In the genomic region with DNA sequence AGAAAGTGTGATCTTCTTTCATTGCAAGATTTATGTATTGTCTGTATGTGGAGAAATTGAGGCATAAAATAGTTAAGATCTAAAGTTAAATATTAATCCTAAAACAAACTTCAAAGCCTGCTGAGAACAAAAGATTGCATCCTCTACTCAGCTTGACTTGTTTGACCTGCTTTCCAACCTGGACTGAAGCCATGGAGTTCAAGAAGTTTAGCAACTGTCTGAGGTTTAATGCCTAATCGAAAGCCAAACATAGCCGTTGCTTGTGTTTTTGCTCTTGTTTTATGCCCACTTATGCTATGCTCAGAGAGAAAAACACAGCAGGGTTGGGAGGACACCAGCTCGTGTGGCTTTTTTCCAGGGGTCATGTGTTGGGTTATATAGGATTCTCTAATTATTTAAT, we compare ENCODE assay signal across 1 cellular context.
TF ChIP-seq lines count a peak whose summit lies in the region.

No MANE protein-coding gene starts in this region.

TF ChIP-seq in WTC11, 78 proteins besides CTCF, POLR2A, EP300 and RAD21 (continued from another document):
- TF ChIP-seq, protein P1, sequence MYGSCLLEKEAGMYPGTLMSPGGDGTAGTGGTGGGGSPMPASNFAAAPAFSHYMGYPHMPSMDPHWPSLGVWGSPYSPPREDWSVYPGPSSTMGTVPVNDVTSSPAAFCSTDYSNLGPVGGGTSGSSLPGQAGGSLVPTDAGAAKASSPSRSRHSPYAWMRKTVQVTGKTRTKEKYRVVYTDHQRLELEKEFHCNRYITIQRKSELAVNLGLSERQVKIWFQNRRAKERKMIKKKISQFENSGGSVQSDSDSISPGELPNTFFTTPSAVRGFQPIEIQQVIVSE (CRISPR knock-in tag; IDR thresholded peaks at IDR 0.05; ENCODE audit: borderline replicate concordance) = no peak
- TF ChIP-seq NFYB (CRISPR knock-in tag; conservative IDR thresholded peaks at IDR 0.05; ENCODE audit: low read depth) (no peak), RORB (CRISPR knock-in tag; IDR thresholded peaks at IDR 0.05) (no peak), GRHL2 (CRISPR knock-in tag; IDR thresholded peaks at IDR 0.05; ENCODE audit: insufficient replicate concordance, severe bottlenecking) (no peak), ZNF232 (CRISPR knock-in tag; IDR thresholded peaks at IDR 0.05) (no peak)
- TF ChIP-seq, protein P2, sequence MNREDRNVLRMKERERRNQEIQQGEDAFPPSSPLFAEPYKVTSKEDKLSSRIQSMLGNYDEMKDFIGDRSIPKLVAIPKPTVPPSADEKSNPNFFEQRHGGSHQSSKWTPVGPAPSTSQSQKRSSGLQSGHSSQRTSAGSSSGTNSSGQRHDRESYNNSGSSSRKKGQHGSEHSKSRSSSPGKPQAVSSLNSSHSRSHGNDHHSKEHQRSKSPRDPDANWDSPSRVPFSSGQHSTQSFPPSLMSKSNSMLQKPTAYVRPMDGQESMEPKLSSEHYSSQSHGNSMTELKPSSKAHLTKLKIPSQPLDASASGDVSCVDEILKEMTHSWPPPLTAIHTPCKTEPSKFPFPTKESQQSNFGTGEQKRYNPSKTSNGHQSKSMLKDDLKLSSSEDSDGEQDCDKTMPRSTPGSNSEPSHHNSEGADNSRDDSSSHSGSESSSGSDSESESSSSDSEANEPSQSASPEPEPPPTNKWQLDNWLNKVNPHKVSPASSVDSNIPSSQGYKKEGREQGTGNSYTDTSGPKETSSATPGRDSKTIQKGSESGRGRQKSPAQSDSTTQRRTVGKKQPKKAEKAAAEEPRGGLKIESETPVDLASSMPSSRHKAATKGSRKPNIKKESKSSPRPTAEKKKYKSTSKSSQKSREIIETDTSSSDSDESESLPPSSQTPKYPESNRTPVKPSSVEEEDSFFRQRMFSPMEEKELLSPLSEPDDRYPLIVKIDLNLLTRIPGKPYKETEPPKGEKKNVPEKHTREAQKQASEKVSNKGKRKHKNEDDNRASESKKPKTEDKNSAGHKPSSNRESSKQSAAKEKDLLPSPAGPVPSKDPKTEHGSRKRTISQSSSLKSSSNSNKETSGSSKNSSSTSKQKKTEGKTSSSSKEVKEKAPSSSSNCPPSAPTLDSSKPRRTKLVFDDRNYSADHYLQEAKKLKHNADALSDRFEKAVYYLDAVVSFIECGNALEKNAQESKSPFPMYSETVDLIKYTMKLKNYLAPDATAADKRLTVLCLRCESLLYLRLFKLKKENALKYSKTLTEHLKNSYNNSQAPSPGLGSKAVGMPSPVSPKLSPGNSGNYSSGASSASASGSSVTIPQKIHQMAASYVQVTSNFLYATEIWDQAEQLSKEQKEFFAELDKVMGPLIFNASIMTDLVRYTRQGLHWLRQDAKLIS (CRISPR knock-in tag; IDR thresholded peaks at IDR 0.05; ENCODE audit: borderline replicate concordance) = no peak
- TF ChIP-seq, protein P3, sequence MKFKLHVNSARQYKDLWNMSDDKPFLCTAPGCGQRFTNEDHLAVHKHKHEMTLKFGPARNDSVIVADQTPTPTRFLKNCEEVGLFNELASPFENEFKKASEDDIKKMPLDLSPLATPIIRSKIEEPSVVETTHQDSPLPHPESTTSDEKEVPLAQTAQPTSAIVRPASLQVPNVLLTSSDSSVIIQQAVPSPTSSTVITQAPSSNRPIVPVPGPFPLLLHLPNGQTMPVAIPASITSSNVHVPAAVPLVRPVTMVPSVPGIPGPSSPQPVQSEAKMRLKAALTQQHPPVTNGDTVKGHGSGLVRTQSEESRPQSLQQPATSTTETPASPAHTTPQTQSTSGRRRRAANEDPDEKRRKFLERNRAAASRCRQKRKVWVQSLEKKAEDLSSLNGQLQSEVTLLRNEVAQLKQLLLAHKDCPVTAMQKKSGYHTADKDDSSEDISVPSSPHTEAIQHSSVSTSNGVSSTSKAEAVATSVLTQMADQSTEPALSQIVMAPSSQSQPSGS (CRISPR knock-in tag; IDR thresholded peaks at IDR 0.05; ENCODE audit: borderline replicate concordance, low read depth) = no peak
- TF ChIP-seq, protein P4, sequence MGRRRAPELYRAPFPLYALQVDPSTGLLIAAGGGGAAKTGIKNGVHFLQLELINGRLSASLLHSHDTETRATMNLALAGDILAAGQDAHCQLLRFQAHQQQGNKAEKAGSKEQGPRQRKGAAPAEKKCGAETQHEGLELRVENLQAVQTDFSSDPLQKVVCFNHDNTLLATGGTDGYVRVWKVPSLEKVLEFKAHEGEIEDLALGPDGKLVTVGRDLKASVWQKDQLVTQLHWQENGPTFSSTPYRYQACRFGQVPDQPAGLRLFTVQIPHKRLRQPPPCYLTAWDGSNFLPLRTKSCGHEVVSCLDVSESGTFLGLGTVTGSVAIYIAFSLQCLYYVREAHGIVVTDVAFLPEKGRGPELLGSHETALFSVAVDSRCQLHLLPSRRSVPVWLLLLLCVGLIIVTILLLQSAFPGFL (CRISPR knock-in tag; IDR thresholded peaks at IDR 0.05; ENCODE audit: borderline replicate concordance) = no peak
- TF ChIP-seq, protein P5, sequence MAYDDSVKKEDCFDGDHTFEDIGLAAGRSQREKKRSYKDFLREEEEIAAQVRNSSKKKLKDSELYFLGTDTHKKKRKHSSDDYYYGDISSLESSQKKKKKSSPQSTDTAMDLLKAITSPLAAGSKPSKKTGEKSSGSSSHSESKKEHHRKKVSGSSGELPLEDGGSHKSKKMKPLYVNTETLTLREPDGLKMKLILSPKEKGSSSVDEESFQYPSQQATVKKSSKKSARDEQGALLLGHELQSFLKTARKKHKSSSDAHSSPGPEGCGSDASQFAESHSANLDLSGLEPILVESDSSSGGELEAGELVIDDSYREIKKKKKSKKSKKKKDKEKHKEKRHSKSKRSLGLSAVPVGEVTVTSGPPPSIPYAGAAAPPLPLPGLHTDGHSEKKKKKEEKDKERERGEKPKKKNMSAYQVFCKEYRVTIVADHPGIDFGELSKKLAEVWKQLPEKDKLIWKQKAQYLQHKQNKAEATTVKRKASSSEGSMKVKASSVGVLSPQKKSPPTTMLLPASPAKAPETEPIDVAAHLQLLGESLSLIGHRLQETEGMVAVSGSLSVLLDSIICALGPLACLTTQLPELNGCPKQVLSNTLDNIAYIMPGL (CRISPR knock-in tag; IDR thresholded peaks at IDR 0.05) = no peak
